In genomic region chr2:24076849-24077534, GRCh38 we compare ENCODE assay signal across 8 cellular contexts. TPM values are rescaled to one million over a fixed set of nuclear protein-coding genes. Genes with fewer than 3 reads are reported as not detected.
DNase-seq lines count a peak whose midpoint lies in the region; ATAC-seq, FAIRE-seq and TF ChIP-seq lines count a peak whose summit lies in the region.

No MANE protein-coding gene starts in this region.

- no peaks in the 10 kb centered on the region for H3K27me3 ChIP-seq in GM12878 (replicated peaks in 1 of 2; ENCODE audit: control insufficient read depth in 2 of 2, insufficient read depth in 2 of 2, low read length in 1 of 2)

- H3K9ac ChIP-seq in GM12878 (ENCODE audit: control insufficient read depth, insufficient read depth, low read length) = peak overlapping the region; percentile 79

- peaks cover 27% of the 10 kb centered on the region for H3K79me2 ChIP-seq in GM12878 (ENCODE audit: control insufficient read depth, insufficient read depth, low read length)

- in situ Hi-C loops in GM12878 (cut with MboI) = no loop called here

- H4K20me1 ChIP-seq in GM12878 (ENCODE audit: control insufficient read depth, insufficient read depth) = no peaks in the 10 kb centered on the region

- H3K4me1 Mint-ChIP-seq in immature natural killer cell = peaks cover 31 to 51% of the 10 kb centered on the region in 2 donors

- peaks cover 9% of the 10 kb centered on the region for H3K4me1 ChIP-seq in GM12878 (ENCODE audit: control insufficient read depth, insufficient read depth, low read length)

- H3K4me2 ChIP-seq in GM12878 (ENCODE audit: control insufficient read depth, insufficient read depth) = peak overlapping the region; percentile 87

- BruUV-seq in GM12878 (replicated peaks; lab: Mats Ljungman, UMichigan) = no TSS peak

- CTCF ChIA-PET in GM12878 (lab: Yijun Ruan, JAX) = interaction anchor here (1.4 to 3.8 kb wide), 5 partner anchors 8 to 253 kb away, joined by 5 to 34 read pairs (median 12); partner anchors contain the start of genes ATAD2B, TP53I3 and WDCP

- H3K9me3 Mint-ChIP-seq in immature natural killer cell = no peaks in the 10 kb centered on the region

- no peaks in the 10 kb centered on the region; the same call in 2 of the 3 replicates for H3K9me3 ChIP-seq in GM12878 (replicated peaks; ENCODE audit: control insufficient read depth, insufficient read depth, low read length)

- FAIRE-seq in GM12878 (lab: Jason Lieb, UNC) = no peak

- peaks cover 4 to 17% (median 6%) of the 10 kb centered on the region in 3 donors for H3K27me3 Mint-ChIP-seq in immature natural killer cell (ENCODE audit: low read depth in 3 of 3)

- TF ChIP-seq EP300 in GM12878 (IDR thresholded peaks at IDR 0.05; ENCODE audit: borderline replicate concordance in 1 of 2, control insufficient read depth in 1 of 2, low read depth in 2 of 2, low read length in 2 of 2) = no peak

- POLR2A ChIA-PET in GM12878 (lab: Charles Lee) = interaction anchor here (0.5 to 2.0 kb wide), 10 partner anchors 8 to 307 kb away, joined by 3 to 16 read pairs (median 4); partner anchors contain the start of genes ATAD2B, TP53I3 and WDCP

- WGBS in GM12878 (ENCODE audit: insufficient coverage, insufficient replicate concordance, low lambda C conversion rate, missing lambda C conversion rate) = under 1% methylated on average over 26 of the region's 41 CpGs

- DNase-seq in DMS53 (lab: John Stamatoyannopoulos, UW) (peak; percentile 76), M059J (ENCODE audit: low read depth) (peak; percentile 4), GM12878 (ENCODE audit: low read depth, low spot score) (no peak), immature natural killer cell (no peak), NCI-H2196 (lab: John Stamatoyannopoulos, UW; ENCODE audit: unreplicated experiment) (no peak), COLO829 (ENCODE audit: low spot score) (no peak)
- peak; percentile 35 for DNase-seq in stimulated activated CD8-positive, alpha-beta memory T cell treated with anti-CD3 and anti-CD28 coated beads, Interleukin-4, amount 100 ng/mL, for 48 hours

- TF ChIP-seq POLR2A in GM12878 (IDR thresholded peaks at IDR 0.05; ENCODE audit: low read depth, low read length) = peak; percentile 27; the same call in 1 of the 2 replicates

- H2AFZ ChIP-seq in GM12878 (ENCODE audit: control insufficient read depth, low read depth, low read length) = peak overlapping the region; percentile 78

- no peak for TF ChIP-seq RAD21 in GM12878 (IDR thresholded peaks at IDR 0.05; ENCODE audit: insufficient read depth, low read depth, low read length)

- intact Hi-C loops in GM12878 (cut with micrococcal nuclease; ENCODE audit: unreplicated experiment) = loop anchor here (1.0 to 2.0 kb wide), 2 partner anchors 30 to 150 kb away; partner anchors contain the start of genes ATAD2B and WDCP

- no peak overlapping the region; the same call in 1 of the 2 replicates for H3K27ac ChIP-seq in GM12878 (ENCODE audit: control insufficient read depth, insufficient read depth)

- H3K36me3 Mint-ChIP-seq in immature natural killer cell = peaks cover 0 to 4% (median 3%) of the 10 kb centered on the region in 3 donors

- SMC1A ChIA-PET in GM12878 (lab: Charles Lee; ENCODE audit: uncharacterized antibody, unreplicated experiment) = interaction anchor here (0.8 to 4.0 kb wide), 8 partner anchors 30 to 253 kb away, joined by 3 to 24 read pairs (median 3); partner anchors contain the start of genes ATAD2B and WDCP

- H3K36me3 ChIP-seq in GM12878 (ENCODE audit: control insufficient read depth in 2 of 2, insufficient read depth in 2 of 2, low read length in 1 of 2) = no peaks in the 10 kb centered on the region; a peak in 1 of 4 replicates

- RAD21 ChIA-PET in GM12878 (lab: Charles Lee; ENCODE audit: unreplicated experiment) = interaction anchor here (0.5 to 2.6 kb wide), 10 partner anchors 8 to 302 kb away, joined by 3 to 45 read pairs (median 4); partner anchors contain the start of genes ATAD2B, FAM228B, TP53I3 and WDCP

- peak overlapping the region; percentile 89 for H3K4me3 ChIP-seq in GM12878

- H3K27ac Mint-ChIP-seq in immature natural killer cell = peak overlapping the region; percentile 96 to 99 (median 98)

- TF ChIP-seq CTCF in GM12878 (IDR thresholded peaks at IDR 0.05 in 2 of 3, conservative IDR thresholded peaks at IDR 0.05 in 1 of 3; ENCODE audit: control insufficient read depth in 2 of 3, extremely low read depth in 1 of 3, insufficient read depth in 1 of 3, low read depth in 3 of 3, low read length in 3 of 3) = no peak

- ATAC-seq in GM21390 (IDR thresholded peaks at IDR 0.05; ENCODE audit: unreplicated experiment) (peak; percentile 1), GM12878 (peak; percentile 39)

- peak overlapping the region; percentile 93 to 100 (median 99) for H3K4me3 Mint-ChIP-seq in immature natural killer cell

RNA-seq across cellular contexts. Expression of gene SF3B6, which starts 0.9 kb away (rescaled TPM):
- 302 and 310 TPM in 2 replicates for total RNA-seq in M059J (2014; rRNA removed; shearing (Covaris generic))
- 28.9 and 31.1 TPM in 2 replicates for total RNA-seq in GM12878 (2013; cell fraction: nucleolus; rRNA removed)
- total RNA-seq in GM12878 (2014; rRNA removed) (157 and 185 TPM in 2 replicates), GM12878 (2014; rRNA removed; fragmentation: Illumina TruSeq; extraction: Trizol) (246 and 250 TPM in 2 replicates), GM12878 (2021) (117 and 118 TPM in 2 replicates)
- 131 TPM for polyA plus RNA-seq in GM12878 (2011; ENCODE audit: low read depth)
- polyA plus RNA-seq in GM12878 (2011; rRNA removed) (248 and 325 TPM in 2 replicates), GM12878 (2014; fragmentation: Illumina TruSeq; extraction: Trizol) (258 and 323 TPM in 2 replicates), GM12878 (2014; fragmentation: Nextera tagmentation; extraction: Ambion mirVana) (100 to 1,000 TPM; 538 to 584 TPM), GM12878 (2014; rRNA removed) (226 and 283 TPM in 2 replicates), GM12878 (2016; fragmentation: Nextera tagmentation; extraction: Ambion mirVana) (100 to 1,000 TPM; 372 to 415 TPM), immature natural killer cell (100 to 1,000 TPM; 173 to 199 (median 182) TPM)
- polyA plus RNA-seq in GM12878 (2011; cell fraction: cytosol; rRNA removed) = 107 and 140 TPM in 2 replicates
- polyA plus RNA-seq in GM12878 (2011; cell fraction: nucleus; rRNA removed) = 68.1 and 79.4 TPM in 2 replicates
- polyA plus RNA-seq in GM12878 (2012) = 149 and 150 TPM in 2 replicates
- polyA minus RNA-seq in GM12878 (2011; rRNA and poly(A)+ RNA removed) = 23.9 and 47.8 TPM in 2 replicates
- polyA minus RNA-seq in GM12878 (2011; cell fraction: cytosol; rRNA and poly(A)+ RNA removed) = 18.8 and 24.6 TPM in 2 replicates
- 12.2 and 13.3 TPM in 2 replicates for polyA minus RNA-seq in GM12878 (2011; cell fraction: nucleus; rRNA and poly(A)+ RNA removed)

RNA-seq across cellular contexts. Expression of gene TP53I3, which starts 7.6 kb away (rescaled TPM):
- 3.1 and 8.8 TPM in 2 replicates for total RNA-seq in M059J (2014; rRNA removed; shearing (Covaris generic))
- 2.9 and 3.2 TPM in 2 replicates for total RNA-seq in GM12878 (2013; cell fraction: nucleolus; rRNA removed)
- total RNA-seq in GM12878 (2014; rRNA removed) = 12.2 and 13.0 TPM in 2 replicates
- total RNA-seq in GM12878 (2014; rRNA removed; fragmentation: Illumina TruSeq; extraction: Trizol) = 10.0 and 12.3 TPM in 2 replicates
- 10.9 and 11.4 TPM in 2 replicates for total RNA-seq in GM12878 (2021)
- polyA plus RNA-seq in GM12878 (2011; ENCODE audit: low read depth) = 4.4 TPM
- 5.2 and 6.2 TPM in 2 replicates for polyA plus RNA-seq in GM12878 (2011; rRNA removed)
- 9.5 and 11.4 TPM in 2 replicates for polyA plus RNA-seq in GM12878 (2011; cell fraction: cytosol; rRNA removed)
- 13.2 and 13.3 TPM in 2 replicates for polyA plus RNA-seq in GM12878 (2011; cell fraction: nucleus; rRNA removed)
- polyA plus RNA-seq in GM12878 (2012) = 9.3 TPM in 2 replicates
- polyA plus RNA-seq in GM12878 (2014; fragmentation: Illumina TruSeq; extraction: Trizol) = 4.7 and 6.5 TPM in 2 replicates
- polyA plus RNA-seq in GM12878 (2014; fragmentation: Nextera tagmentation; extraction: Ambion mirVana) = 1 to 10 TPM; 1.4 to 2.6 TPM
- 15.8 and 16.2 TPM in 2 replicates for polyA plus RNA-seq in GM12878 (2014; rRNA removed)
- 10 to 100 TPM; 47.6 to 57.4 TPM for polyA plus RNA-seq in GM12878 (2016; fragmentation: Nextera tagmentation; extraction: Ambion mirVana)
- 1.7 and 6.0 TPM in 2 replicates for polyA minus RNA-seq in GM12878 (2011; rRNA and poly(A)+ RNA removed)
- polyA minus RNA-seq in GM12878 (2011; cell fraction: cytosol; rRNA and poly(A)+ RNA removed) = 2.8 TPM in 1 of 2 replicates, not detected in the other
- 1.9 and 7.0 TPM in 2 replicates for polyA minus RNA-seq in GM12878 (2011; cell fraction: nucleus; rRNA and poly(A)+ RNA removed)
- 1 to 10 TPM in 1 of 3 donors, under 1 TPM in 1, not detected in 1; 0.69 to 1.2 TPM for polyA plus RNA-seq in immature natural killer cell

RNA-seq across cellular contexts. Expression of gene FKBP1B, which starts 27.5 kb away (rescaled TPM):
- total RNA-seq in M059J (2014; rRNA removed; shearing (Covaris generic)) = 6.6 and 9.7 TPM in 2 replicates
- total RNA-seq in GM12878 (2013; cell fraction: nucleolus; rRNA removed) = not detected in 2 replicates
- total RNA-seq in GM12878 (2014; rRNA removed) = 0.16 and 0.23 TPM in 2 replicates
- 0.18 TPM in 1 of 2 replicates, not detected in the other for total RNA-seq in GM12878 (2014; rRNA removed; fragmentation: Illumina TruSeq; extraction: Trizol)
- total RNA-seq in GM12878 (2021) = 0.33 TPM in 1 of 2 replicates, not detected in the other
- not detected for polyA plus RNA-seq in GM12878 (2011; ENCODE audit: low read depth)
- polyA plus RNA-seq in GM12878 (2011; rRNA removed) = 0.24 and 0.27 TPM in 2 replicates
- 0.10 and 0.31 TPM in 2 replicates for polyA plus RNA-seq in GM12878 (2011; cell fraction: cytosol; rRNA removed)
- polyA plus RNA-seq in GM12878 (2011; cell fraction: nucleus; rRNA removed) = 0.24 and 0.45 TPM in 2 replicates
- polyA plus RNA-seq in GM12878 (2012) = 0.64 and 0.72 TPM in 2 replicates
- polyA plus RNA-seq in GM12878 (2014; fragmentation: Illumina TruSeq; extraction: Trizol) = 0.43 and 0.47 TPM in 2 replicates
- polyA plus RNA-seq in GM12878 (2014; fragmentation: Nextera tagmentation; extraction: Ambion mirVana) = under 1 TPM; 0.23 to 0.38 TPM
- 0.30 and 0.53 TPM in 2 replicates for polyA plus RNA-seq in GM12878 (2014; rRNA removed)
- under 1 TPM; 0.21 to 0.23 TPM for polyA plus RNA-seq in GM12878 (2016; fragmentation: Nextera tagmentation; extraction: Ambion mirVana)
- not detected in 2 replicates for polyA minus RNA-seq in GM12878 (2011; rRNA and poly(A)+ RNA removed)
- polyA minus RNA-seq in GM12878 (2011; cell fraction: cytosol; rRNA and poly(A)+ RNA removed) = not detected in 2 replicates
- polyA minus RNA-seq in GM12878 (2011; cell fraction: nucleus; rRNA and poly(A)+ RNA removed) = not detected in 2 replicates
- polyA plus RNA-seq in immature natural killer cell = 1 to 10 TPM; 5.3 to 8.6 (median 7.8) TPM

RNA-seq across cellular contexts. Expression of gene WDCP, which starts 29.8 kb away (rescaled TPM):
- 12.1 and 12.8 TPM in 2 replicates for total RNA-seq in M059J (2014; rRNA removed; shearing (Covaris generic))
- 17.1 and 18.6 TPM in 2 replicates for total RNA-seq in GM12878 (2013; cell fraction: nucleolus; rRNA removed)
- total RNA-seq in GM12878 (2014; rRNA removed) (13.8 and 14.6 TPM in 2 replicates), GM12878 (2014; rRNA removed; fragmentation: Illumina TruSeq; extraction: Trizol) (14.2 and 14.3 TPM in 2 replicates), GM12878 (2021) (20.6 and 21.3 TPM in 2 replicates)
- 3.4 TPM for polyA plus RNA-seq in GM12878 (2011; ENCODE audit: low read depth)
- polyA plus RNA-seq in GM12878 (2011; rRNA removed) (19.6 and 19.9 TPM in 2 replicates), GM12878 (2014; fragmentation: Illumina TruSeq; extraction: Trizol) (15.0 and 16.5 TPM in 2 replicates), GM12878 (2014; fragmentation: Nextera tagmentation; extraction: Ambion mirVana) (1 to 10 TPM; 5.5 to 6.1 TPM), GM12878 (2014; rRNA removed) (8.9 and 10.5 TPM in 2 replicates), GM12878 (2016; fragmentation: Nextera tagmentation; extraction: Ambion mirVana) (10 to 100 TPM; 12.1 to 12.5 TPM), immature natural killer cell (1 to 10 TPM; 2.5 to 6.3 (median 5.0) TPM)
- 11.9 and 14.2 TPM in 2 replicates for polyA plus RNA-seq in GM12878 (2011; cell fraction: cytosol; rRNA removed)
- 13.7 and 17.1 TPM in 2 replicates for polyA plus RNA-seq in GM12878 (2011; cell fraction: nucleus; rRNA removed)
- 3.5 and 6.1 TPM in 2 replicates for polyA plus RNA-seq in GM12878 (2012)
- 34.9 and 53.8 TPM in 2 replicates for polyA minus RNA-seq in GM12878 (2011; rRNA and poly(A)+ RNA removed)
- 5.3 and 5.5 TPM in 2 replicates for polyA minus RNA-seq in GM12878 (2011; cell fraction: cytosol; rRNA and poly(A)+ RNA removed)
- polyA minus RNA-seq in GM12878 (2011; cell fraction: nucleus; rRNA and poly(A)+ RNA removed) = 4.5 and 7.7 TPM in 2 replicates

RNA-seq across cellular contexts. Expression of gene PFN4, which starts 46.1 kb away (rescaled TPM):
- total RNA-seq in M059J (2014; rRNA removed; shearing (Covaris generic)) = 0.12 TPM in 1 of 2 replicates, not detected in the other
- not detected in 2 replicates for total RNA-seq in GM12878 (2013; cell fraction: nucleolus; rRNA removed)
- total RNA-seq in GM12878 (2014; rRNA removed) = 0.93 and 1.0 TPM in 2 replicates
- 1.3 and 1.6 TPM in 2 replicates for total RNA-seq in GM12878 (2014; rRNA removed; fragmentation: Illumina TruSeq; extraction: Trizol)
- 0.98 and 1.4 TPM in 2 replicates for total RNA-seq in GM12878 (2021)
- polyA plus RNA-seq in GM12878 (2011; ENCODE audit: low read depth) = not detected
- polyA plus RNA-seq in GM12878 (2011; rRNA removed) = 0.12 and 0.29 TPM in 2 replicates
- polyA plus RNA-seq in GM12878 (2011; cell fraction: cytosol; rRNA removed) = 0.19 and 0.28 TPM in 2 replicates
- polyA plus RNA-seq in GM12878 (2011; cell fraction: nucleus; rRNA removed) = 0.18 and 0.58 TPM in 2 replicates
- polyA plus RNA-seq in GM12878 (2012) = 0.73 and 0.92 TPM in 2 replicates
- polyA plus RNA-seq in GM12878 (2014; fragmentation: Illumina TruSeq; extraction: Trizol) = 0.93 and 1.9 TPM in 2 replicates
- under 1 TPM; 0.14 to 0.38 TPM for polyA plus RNA-seq in GM12878 (2014; fragmentation: Nextera tagmentation; extraction: Ambion mirVana)
- polyA plus RNA-seq in GM12878 (2014; rRNA removed) = 0.99 and 2.3 TPM in 2 replicates
- 1 to 10 TPM; 2.1 TPM for polyA plus RNA-seq in GM12878 (2016; fragmentation: Nextera tagmentation; extraction: Ambion mirVana)
- not detected in 2 replicates for polyA minus RNA-seq in GM12878 (2011; rRNA and poly(A)+ RNA removed)
- not detected in 2 replicates for polyA minus RNA-seq in GM12878 (2011; cell fraction: cytosol; rRNA and poly(A)+ RNA removed)
- 3.0 TPM in 1 of 2 replicates, not detected in the other for polyA minus RNA-seq in GM12878 (2011; cell fraction: nucleus; rRNA and poly(A)+ RNA removed)
- polyA plus RNA-seq in immature natural killer cell = not detected

Comparison
In these comparisons a context has a peak if more than half of its experiments do, and no peak if none do; other contexts are left out.
1. DNase-seq: peak in DMS53 (single experiment), M059J (single experiment) and stimulated activated CD8-positive, alpha-beta memory T cell treated with anti-CD3 and anti-CD28 coated beads, Interleukin-4, amount 100 ng/mL, for 48 hours (single experiment); none in GM12878 (single experiment), immature natural killer cell (0 of 3), NCI-H2196 (single experiment) and COLO829 (single experiment).